In genomic region chr18:76983613-76984051, GRCh38 we compare ENCODE assay signal across 12 cellular contexts.
DNase-seq lines count a peak whose midpoint lies in the region; ATAC-seq, FAIRE-seq and TF ChIP-seq lines count a peak whose summit lies in the region.
"Had no signal": no experiment of that assay in that cellular context is flagged by ENCODE, and none has a peak within 500 bp of the region (broad histone marks: within the 10 kb centered on the region; RNA-seq: fewer than 3 reads in every experiment).

No MANE protein-coding gene starts in this region.

- H3K27me3 Mint-ChIP-seq in chondrocyte (ENCODE audit: low read depth) = peaks cover 6% of the 10 kb centered on the region
- H3K27me3 Mint-ChIP-seq: CD4-positive, alpha-beta memory T cell had no signal

- no peaks in the 10 kb centered on the region for H3K36me3 ChIP-seq in KMS-11 (ENCODE audit: insufficient read depth)
- H3K36me3 ChIP-seq in parathyroid adenoma (ENCODE audit: control insufficient read depth, insufficient read depth, low read length) = no peaks in the 10 kb centered on the region
- H3K36me3 ChIP-seq: adrenal gland, right lobe of liver had no signal

- no peak overlapping the region for H3K9ac ChIP-seq in KMS-11
- no peak overlapping the region for H3K9ac ChIP-seq in parathyroid adenoma

- H3K79me2 ChIP-seq in KMS-11 (ENCODE audit: insufficient read depth, low read depth) (no peaks in the 10 kb centered on the region), parathyroid adenoma (no peaks in the 10 kb centered on the region)

- H3K4me2 ChIP-seq in KMS-11 (no peak overlapping the region), parathyroid adenoma (ENCODE audit: low read length) (no peak overlapping the region)

- no peaks in the 10 kb centered on the region for H3K27me3 ChIP-seq in KMS-11 (ENCODE audit: insufficient read depth, low read depth)
- H3K27me3 ChIP-seq in parathyroid adenoma (ENCODE audit: control insufficient read depth, insufficient read depth, low read length) = no peaks in the 10 kb centered on the region
- H3K27me3 ChIP-seq: adrenal gland, right lobe of liver had no signal

- no peak overlapping the region for H3K27ac Mint-ChIP-seq in chondrocyte (ENCODE audit: unreplicated experiment)

- no peak overlapping the region for H3K4me3 Mint-ChIP-seq in chondrocyte (ENCODE audit: unreplicated experiment)

- DNase-seq in GM12892 (ENCODE audit: insufficient read length) = no peak
- no peak for DNase-seq in chondrocyte (ENCODE audit: low spot score)
- DNase-seq in NCI-H2227 treated with DMSO at 0.1 percent for 48 hours (lab: John Stamatoyannopoulos, UW) = no peak
- DNase-seq in NCI-H2196 treated with DMSO at 0.1 percent for 48 hours (lab: John Stamatoyannopoulos, UW; ENCODE audit: unreplicated experiment) = no peak

- H3K9me3 Mint-ChIP-seq in chondrocyte (ENCODE audit: low read depth) = no peaks in the 10 kb centered on the region
- H3K9me3 Mint-ChIP-seq: CD4-positive, alpha-beta memory T cell had no signal

- no peaks in the 10 kb centered on the region for H4K20me1 ChIP-seq in KMS-11 (ENCODE audit: insufficient read depth)

- H3K27ac ChIP-seq in KMS-11 (no peak overlapping the region), parathyroid adenoma (peak overlapping the region; percentile 45)
- H3K27ac ChIP-seq: adrenal gland, right lobe of liver had no signal

- no peak for ATAC-seq in GM18511 (IDR thresholded peaks at IDR 0.05; ENCODE audit: unreplicated experiment)
- ATAC-seq in HG03460 (IDR thresholded peaks at IDR 0.05; ENCODE audit: unreplicated experiment) = no peak

- peak; percentile 44 for TF ChIP-seq CTCF in KMS-11 (conservative IDR thresholded peaks at IDR 0.05; ENCODE audit: low read depth, low read length)
- peak; percentile 56 for TF ChIP-seq CTCF in chondrocyte (IDR thresholded peaks at IDR 0.05)
- TF ChIP-seq CTCF in parathyroid adenoma (IDR thresholded peaks at IDR 0.05) = no peak

- no peak for TF ChIP-seq POLR2A in GM12892 (IDR thresholded peaks at IDR 0.05; ENCODE audit: low read depth, low read length)

- no peaks in the 10 kb centered on the region for H3K4me1 ChIP-seq in KMS-11 (ENCODE audit: low read depth, poor library complexity, severe bottlenecking)
- peaks cover 37% of the 10 kb centered on the region for H3K4me1 ChIP-seq in parathyroid adenoma

- H3K9me3 ChIP-seq in parathyroid adenoma (ENCODE audit: control insufficient read depth, low read length) = no peaks in the 10 kb centered on the region
- H3K9me3 ChIP-seq: adrenal gland, right lobe of liver had no signal

- peaks cover 9% of the 10 kb centered on the region for H3K36me3 Mint-ChIP-seq in chondrocyte (ENCODE audit: low read depth)

- peak; percentile 9 for FAIRE-seq in GM12892 (lab: Jason Lieb, UNC)
- FAIRE-seq: kidney had no signal

- H3K4me1 Mint-ChIP-seq in chondrocyte (ENCODE audit: low read depth) = peaks cover 6% of the 10 kb centered on the region

- H2AFZ ChIP-seq in KMS-11 (ENCODE audit: low read depth) (0 out of 2 replicates have a peak overlapping the region, but pooled peaks have one; percentile 13), parathyroid adenoma (peak overlapping the region; percentile 52)

- H3K4me3 ChIP-seq in KMS-11 (IDR thresholded peaks at IDR 0.05; ENCODE audit: insufficient read depth, low read depth, low read length) = no peak overlapping the region
- no peak overlapping the region for H3K4me3 ChIP-seq in parathyroid adenoma (ENCODE audit: low read depth, low read length)
- H3K4me3 ChIP-seq: adrenal gland, right lobe of liver had no signal
